In the genomic region with DNA sequence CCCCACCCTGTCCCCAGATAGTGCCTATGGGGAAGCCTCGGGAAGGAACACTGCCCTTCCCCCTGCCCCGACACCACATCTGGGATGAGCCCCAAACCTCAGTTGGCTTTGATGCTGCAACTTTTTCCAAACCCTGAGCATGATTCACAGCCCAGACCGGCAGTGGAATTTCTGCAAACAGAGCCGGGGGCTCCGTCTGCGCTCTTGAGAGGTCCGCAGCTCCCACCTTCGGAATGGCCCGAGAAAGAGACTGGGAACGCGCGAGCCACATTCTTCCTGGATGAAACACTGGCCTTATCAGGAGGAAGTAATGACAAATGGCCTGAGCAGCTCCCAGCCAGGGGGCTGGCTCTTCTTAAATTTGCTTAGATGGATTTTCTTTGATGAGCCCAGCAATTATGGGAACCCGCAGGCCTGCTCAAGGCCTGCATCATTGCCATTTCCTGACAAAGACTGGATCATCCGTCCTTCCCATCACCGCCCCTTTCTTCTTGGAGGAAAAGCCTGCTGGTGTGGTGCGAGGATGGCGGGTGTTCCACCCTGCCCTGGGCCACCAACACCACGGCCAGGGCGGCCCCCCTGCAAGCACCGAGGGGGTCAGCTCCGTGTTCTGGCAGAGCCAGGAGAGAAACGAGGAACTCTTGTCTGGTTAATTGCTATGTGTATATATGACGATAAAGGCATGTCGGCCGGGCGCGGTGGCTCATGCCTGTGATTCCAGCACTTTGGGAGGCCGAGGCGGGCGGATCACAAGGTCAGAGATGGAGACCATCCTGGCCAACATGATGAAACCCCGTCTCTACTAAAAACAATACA, we compare ENCODE assay signal across 10 cellular contexts. TPM values are rescaled to one million over a fixed set of nuclear protein-coding genes. Genes with fewer than 3 reads are reported as not detected.
DNase-seq lines count a peak whose midpoint lies in the region; ATAC-seq, FAIRE-seq and TF ChIP-seq lines count a peak whose summit lies in the region.
"Had no signal": no experiment of that assay in that cellular context is flagged by ENCODE, and none has a peak within 500 bp of the region (broad histone marks: within the 10 kb centered on the region; RNA-seq: fewer than 3 reads in every experiment).

No MANE protein-coding gene starts in this region.

- H3K4me1 Mint-ChIP-seq in activated T-helper 2 cell treated with anti-CD3 and anti-CD28 coated beads, Interferon-gamma antibody, Interleukin-2, Interleukin-4, amounts not matched to agents 10 μg/mL and 5 μg/mL and 100 μg/mL, durations not matched to agents 14 hours and 24 hours and 36 hours (ENCODE audit: low read depth) = no peaks in the 10 kb centered on the region

- no peaks in the 10 kb centered on the region for H3K9me3 Mint-ChIP-seq in activated T-helper 2 cell treated with anti-CD3 and anti-CD28 coated beads, Interferon-gamma antibody, Interleukin-2, Interleukin-4, amounts not matched to agents 10 μg/mL and 5 μg/mL and 100 μg/mL, durations not matched to agents 14 hours and 24 hours and 36 hours

- H3K4me3 ChIP-seq in skeletal muscle satellite cell (ENCODE audit: low read length) = no peak overlapping the region
- H3K4me3 ChIP-seq in WERI-Rb-1 (ENCODE audit: low read depth, low read length) = no peak overlapping the region
- H3K4me3 ChIP-seq: thyroid gland had no signal

- H3K4me2 ChIP-seq in skeletal muscle satellite cell (ENCODE audit: low read length) = peak overlapping the region; percentile 34

- peak overlapping the region; percentile 49 for H3K9ac ChIP-seq in skeletal muscle satellite cell (ENCODE audit: low read depth, low read length)

- H3K4me3 Mint-ChIP-seq in activated T-helper 2 cell treated with anti-CD3 and anti-CD28 coated beads, Interferon-gamma antibody, Interleukin-2, Interleukin-4, amounts not matched to agents 10 μg/mL and 5 μg/mL and 100 μg/mL, durations not matched to agents 14 hours and 24 hours and 36 hours (ENCODE audit: low read depth) = no peak overlapping the region

- H3K27ac ChIP-seq in WERI-Rb-1 = no peak overlapping the region
- H3K27ac ChIP-seq: thyroid gland had no signal

- no peak overlapping the region for H3K27ac Mint-ChIP-seq in activated T-helper 2 cell treated with anti-CD3 and anti-CD28 coated beads, Interferon-gamma antibody, Interleukin-2, Interleukin-4, amounts not matched to agents 10 μg/mL and 5 μg/mL and 100 μg/mL, durations not matched to agents 14 hours and 24 hours and 36 hours

- peaks cover 17% of the 10 kb centered on the region for H3K4me1 ChIP-seq in skeletal muscle satellite cell (ENCODE audit: control insufficient read depth, insufficient read depth, low read length)
- H3K4me1 ChIP-seq: thyroid gland had no signal

- 0 out of 2 replicates have a peak, but pooled peaks have one; percentile 39 for TF ChIP-seq POLR2A in H54 (IDR thresholded peaks at IDR 0.05; ENCODE audit: low read depth, low read length)

- ATAC-seq in GM21390 (IDR thresholded peaks at IDR 0.05; ENCODE audit: unreplicated experiment) = no peak
- no peak for ATAC-seq in HG02763 (IDR thresholded peaks at IDR 0.05; ENCODE audit: unreplicated experiment)

- no peak for TF ChIP-seq CTCF in WERI-Rb-1 (IDR thresholded peaks at IDR 0.05; ENCODE audit: low read depth, low read length)

- intact Hi-C loops in activated T-helper 2 cell treated with anti-CD3 and anti-CD28 coated beads, Interferon-gamma antibody, Interleukin-2, Interleukin-4, amounts not matched to agents 10 μg/mL and 5 μg/mL and 100 μg/mL, durations not matched to agents 14 hours and 24 hours and 36 hours (cut with micrococcal nuclease) = no loop called here

- peak; percentile 67 for FAIRE-seq in H54 (lab: Jason Lieb, UNC)

- DNase-seq in H54 (ENCODE audit: insufficient read length, low spot score) (peak; percentile 92), hepatic stellate cell (ENCODE audit: low spot score) (peak; percentile 94), WERI-Rb-1 (no peak), SKM-1 (lab: John Stamatoyannopoulos, UW; ENCODE audit: unreplicated experiment) (no peak)
- DNase-seq in activated T-helper 2 cell treated with anti-CD3 and anti-CD28 coated beads, Interferon-gamma antibody, Interleukin-2, Interleukin-4, amounts not matched to agents 10 μg/mL and 5 μg/mL and 100 μg/mL, durations not matched to agents 14 hours and 24 hours and 36 hours (ENCODE audit: low spot score) = peak; percentile 2
- DNase-seq: NCI-H526 had no signal

- H3K36me3 Mint-ChIP-seq in activated T-helper 2 cell treated with anti-CD3 and anti-CD28 coated beads, Interferon-gamma antibody, Interleukin-2, Interleukin-4, amounts not matched to agents 10 μg/mL and 5 μg/mL and 100 μg/mL, durations not matched to agents 14 hours and 24 hours and 36 hours (ENCODE audit: low read depth) = no peaks in the 10 kb centered on the region

- no peaks in the 10 kb centered on the region for H3K27me3 Mint-ChIP-seq in activated T-helper 2 cell treated with anti-CD3 and anti-CD28 coated beads, Interferon-gamma antibody, Interleukin-2, Interleukin-4, amounts not matched to agents 10 μg/mL and 5 μg/mL and 100 μg/mL, durations not matched to agents 14 hours and 24 hours and 36 hours (ENCODE audit: low read depth)

- H3K36me3 ChIP-seq in skeletal muscle satellite cell (ENCODE audit: insufficient read depth, low read length) (no peaks in the 10 kb centered on the region), WERI-Rb-1 (no peaks in the 10 kb centered on the region)
- H3K36me3 ChIP-seq: thyroid gland had no signal

- H3K9me3 ChIP-seq in skeletal muscle satellite cell (replicated peaks; ENCODE audit: low read length) (no peaks in the 10 kb centered on the region), WERI-Rb-1 (ENCODE audit: severe bottlenecking) (no peaks in the 10 kb centered on the region)
- H3K9me3 ChIP-seq: thyroid gland had no signal

- H3K27me3 ChIP-seq in skeletal muscle satellite cell (ENCODE audit: control insufficient read depth, insufficient read depth, low read length) (no peaks in the 10 kb centered on the region), WERI-Rb-1 (ENCODE audit: insufficient read depth, low read depth, severe bottlenecking) (no peaks in the 10 kb centered on the region)
- H3K27me3 ChIP-seq: thyroid gland had no signal

RNA-seq across cellular contexts. Expression of gene COL5A1, which starts 38.8 kb away (rescaled TPM):
- total RNA-seq in activated T-helper 2 cell treated with anti-CD3 and anti-CD28 coated beads, Interferon-gamma antibody, Interleukin-2, Interleukin-4, amounts not matched to agents 10 μg/mL and 5 μg/mL and 100 μg/mL, durations not matched to agents 14 hours and 24 hours and 36 hours = 0.11 TPM in 1 of 2 replicates, not detected in the other
- 64.6 and 148 TPM in 2 replicates for total RNA-seq in skeletal muscle satellite cell (2012; rRNA removed)

Comparison
In these comparisons a context has a peak if more than half of its experiments do, and no peak if none do; other contexts are left out.
1. DNase-seq: peak in H54 (single experiment), activated T-helper 2 cell treated with anti-CD3 and anti-CD28 coated beads, Interferon-gamma antibody, Interleukin-2, Interleukin-4, amounts not matched to agents 10 μg/mL and 5 μg/mL and 100 μg/mL, durations not matched to agents 14 hours and 24 hours and 36 hours (single experiment) and hepatic stellate cell (single experiment); none in WERI-Rb-1 (single experiment) and SKM-1 (single experiment).